ENCODE assay signal across 13 cellular contexts in the genomic region with DNA sequence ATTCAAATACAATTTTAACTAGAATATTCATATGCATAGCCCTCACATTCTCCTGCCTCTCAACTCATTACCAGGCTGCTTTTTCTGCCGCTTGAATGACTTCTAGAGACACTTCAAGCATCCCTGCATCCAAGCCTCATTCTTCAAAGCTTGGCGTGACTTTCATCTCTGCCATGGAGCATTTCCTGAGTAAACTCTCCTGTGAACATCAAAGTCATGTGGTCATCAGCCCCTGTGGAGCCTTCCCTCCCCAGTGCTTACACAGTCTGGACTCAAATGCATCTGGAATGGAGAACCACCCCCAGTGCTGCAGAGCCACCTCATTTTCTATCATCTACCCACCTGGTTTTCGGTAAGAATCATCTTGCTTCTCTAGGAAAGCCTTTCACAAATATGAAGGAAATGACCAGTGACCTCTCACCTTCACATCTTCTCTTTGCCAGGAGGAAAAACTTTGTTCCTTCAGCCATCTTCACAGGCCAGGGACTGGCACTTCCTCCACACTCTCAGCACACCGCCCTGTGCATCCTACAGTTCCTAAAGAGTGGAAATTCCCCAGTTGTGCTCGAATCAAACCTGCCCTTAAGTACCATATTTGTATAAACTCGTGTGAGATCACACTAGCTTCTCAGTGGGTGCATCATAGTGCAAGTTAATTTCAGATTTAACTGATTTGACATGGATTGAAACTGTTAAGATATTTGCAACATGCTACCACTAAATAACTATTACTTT.
DNase-seq lines count a peak whose midpoint lies in the region; ATAC-seq and TF ChIP-seq lines count a peak whose summit lies in the region.
"Had no signal": no experiment of that assay in that cellular context is flagged by ENCODE, and none has a peak within 500 bp of the region (broad histone marks: within the 10 kb centered on the region; RNA-seq: fewer than 3 reads in every experiment).

No MANE protein-coding gene starts in this region.

- H4K12ac ChIP-seq in trophoblast cell (ENCODE audit: low read depth, low read length) = peak overlapping the region; percentile 9

- H2BK5ac ChIP-seq in trophoblast cell (ENCODE audit: low read depth, low read length, poor library complexity) = peak overlapping the region; percentile 100

- H3K14ac ChIP-seq in trophoblast cell (ENCODE audit: low read length) = peak overlapping the region; percentile 96

- peaks cover 8% of the 10 kb centered on the region for H3K79me2 ChIP-seq in trophoblast cell (ENCODE audit: control insufficient read depth, insufficient read depth, low read length, poor library complexity)

- H3K9ac ChIP-seq in trophoblast cell (ENCODE audit: low read length) = no peak overlapping the region

- peaks cover 59% of the 10 kb centered on the region for H3K79me1 ChIP-seq in trophoblast cell (ENCODE audit: low read length)

- no peak for TF ChIP-seq CTCF in AG04450 (IDR thresholded peaks at IDR 0.05; ENCODE audit: low read depth, low read length)
- no peak for TF ChIP-seq CTCF in fibroblast of mammary gland (conservative IDR thresholded peaks at IDR 0.05; ENCODE audit: control insufficient read depth, insufficient read depth, low read depth, low read length)

- peak overlapping the region; percentile 54 for H2AK5ac ChIP-seq in trophoblast cell (ENCODE audit: low read length)

- H3K27me3 ChIP-seq in AG04450 (ENCODE audit: control insufficient read depth, insufficient read depth, low read length) = no peaks in the 10 kb centered on the region
- H3K27me3 ChIP-seq in trophoblast cell (ENCODE audit: insufficient read depth, low read length) = no peaks in the 10 kb centered on the region

- H3K27ac ChIP-seq in AG04450 (ENCODE audit: low read depth, low read length) (peak overlapping the region; percentile 69), trophoblast cell (ENCODE audit: low read depth, low read length) (peak overlapping the region; percentile 98)
- H3K27ac ChIP-seq: VCaP had no signal

- H3K9me3 ChIP-seq in AG04450 (ENCODE audit: control insufficient read depth, insufficient read depth, low read length) (no peaks in the 10 kb centered on the region), trophoblast cell (ENCODE audit: insufficient read depth, low read depth, low read length) (no peaks in the 10 kb centered on the region)

- no CpG with 5 or more reads among the region's 6 CpGs for WGBS in trophoblast cell (ENCODE audit: extremely low coverage, insufficient coverage, insufficient read length)

- H3K23ac ChIP-seq in trophoblast cell (ENCODE audit: low read length) = no peak overlapping the region

- H3K36me3 ChIP-seq in trophoblast cell (ENCODE audit: control insufficient read depth in 1 of 2, insufficient read depth in 2 of 2, low read length in 2 of 2) = no peaks in the 10 kb centered on the region

- POLR2A ChIA-PET in AG04450 (lab: Yijun Ruan, JAX) = interaction anchor here (0.5 kb wide), 1 partner anchor 96 kb away, joined by 4 read pairs; no protein-coding TSS in a partner anchor

- CTCF ChIA-PET in AG04450 (lab: Charles Lee) = no interaction called here

- peak overlapping the region; percentile 100 for H2BK120ac ChIP-seq in trophoblast cell (ENCODE audit: insufficient read depth, low read length, poor library complexity)

- H3K18ac ChIP-seq in trophoblast cell (ENCODE audit: low read length) = peak overlapping the region; percentile 89

- H3K4me2 ChIP-seq in trophoblast cell (ENCODE audit: low read length) = no peak overlapping the region

- H4K91ac ChIP-seq in trophoblast cell (ENCODE audit: low read depth, low read length) = peak overlapping the region; percentile 100

- no peak overlapping the region for H3K4me3 ChIP-seq in AG04450 (ENCODE audit: low read depth, low read length)
- H3K4me3 ChIP-seq in fibroblast of mammary gland (ENCODE audit: control insufficient read depth, low read depth, low read length) = no peak overlapping the region
- H3K4me3 ChIP-seq in trophoblast cell (ENCODE audit: low read depth, low read length) = no peak overlapping the region

- peaks cover 19 to 27% of the 10 kb centered on the region in 2 experiments for H3K4me1 ChIP-seq in trophoblast cell (ENCODE audit: control insufficient read depth in 1 of 2, insufficient read depth in 2 of 2, low read length in 2 of 2)

- H2AFZ ChIP-seq in trophoblast cell (ENCODE audit: insufficient read depth, low read length, poor library complexity) = no peak overlapping the region

- ATAC-seq in GM18519 (IDR thresholded peaks at IDR 0.05; ENCODE audit: low FRiP score, unreplicated experiment) = no peak
- ATAC-seq: activated CD8-positive, alpha-beta memory T cell treated with anti-CD3 and anti-CD28 coated beads, Interleukin-2, amount 10 ng/mL, durations not matched to agents 7 days and 5 days had no signal

- peak overlapping the region; percentile 80 for H2BK12ac ChIP-seq in trophoblast cell (ENCODE audit: low read length)

- peak overlapping the region; percentile 97 for H3K4ac ChIP-seq in trophoblast cell (ENCODE audit: low read depth, low read length)

- no peak for DNase-seq in AG04450 (ENCODE audit: low read depth, low spot score)
- peak; percentile 49 to 75 for DNase-seq in NCI-H446 (lab: John Stamatoyannopoulos, UW)
- DNase-seq in fibroblast of mammary gland (ENCODE audit: low read depth) = peak; percentile 51
- DNase-seq in trophoblast cell = no peak
- DNase-seq in RKO (ENCODE audit: low spot score) = no peak
- DNase-seq in GF-D8 (lab: John Stamatoyannopoulos, UW) = no peak
- no peak for DNase-seq in mesenteric fat pad (ENCODE audit: low spot score)
- DNase-seq: activated CD8-positive, alpha-beta memory T cell treated with anti-CD3 and anti-CD28 coated beads, Interleukin-2, amount 10 ng/mL, durations not matched to agents 7 days and 5 days; KBM-7; naive B cell; NCI-H1436 had no signal

- peak overlapping the region; percentile 84 for H4K8ac ChIP-seq in trophoblast cell (ENCODE audit: low read depth, low read length)

Comparison
In these comparisons a context has a peak if more than half of its experiments do, and no peak if none do; other contexts are left out.
1. DNase-seq: peak in NCI-H446 (2 of 2) and fibroblast of mammary gland (single experiment); none in AG04450 (single experiment), trophoblast cell (0 of 2), RKO (single experiment), GF-D8 (single experiment) and mesenteric fat pad (single experiment).